Comparison of ENCODE assay signal across 20 cellular contexts in genomic region chr17:16916557-16916920, GRCh38. TPM values are rescaled to one million over a fixed set of nuclear protein-coding genes. Genes with fewer than 3 reads are reported as not detected.
DNase-seq lines count a peak whose midpoint lies in the region; ATAC-seq and TF ChIP-seq lines count a peak whose summit lies in the region.
"Had no signal": no experiment of that assay in that cellular context is flagged by ENCODE, and none has a peak within 500 bp of the region (broad histone marks: within the 10 kb centered on the region; RNA-seq: fewer than 3 reads in every experiment).

No MANE protein-coding gene starts in this region.

- no peak for TF ChIP-seq RAD21 in IMR-90 (IDR thresholded peaks at IDR 0.05; ENCODE audit: low read length)

- no peak overlapping the region for H3K4ac ChIP-seq in IMR-90 (ENCODE audit: low read depth, low read length)

- TF ChIP-seq CTCF in IMR-90 (conservative IDR thresholded peaks at IDR 0.05; ENCODE audit: low read depth, low read length) (no peak), stomach (IDR thresholded peaks at IDR 0.05) (no peak), PC-9 (conservative IDR thresholded peaks at IDR 0.05) (no peak)

- H3F3A ChIP-seq in PC-9 (ENCODE audit: insufficient read depth, low read depth): no peaks in the 10 kb centered on the region

- intact Hi-C loops in activated CD4-positive, alpha-beta memory T cell treated with anti-CD3 and anti-CD28 coated beads for 36 hours (cut with micrococcal nuclease): no loop called here
- intact Hi-C loops in IMR-90 (cut with micrococcal nuclease) (loop anchor here (1.0 kb wide), 1 partner anchor 75 kb away; no protein-coding TSS in a partner anchor), stomach (cut with DNase I; ENCODE audit: low total_unique reads) (no loop called here), PC-9 (cut with micrococcal nuclease; ENCODE audit: unreplicated experiment) (loop anchor here (5.0 kb wide), 2 partner anchors 76 to 396 kb away; no protein-coding TSS in a partner anchor)

- peak; percentile 9 for DNase-seq in activated CD4-positive, alpha-beta memory T cell treated with anti-CD3 and anti-CD28 coated beads, Interleukin-2, amount 10 ng/mL, durations not matched to agents 7 days and 5 days
- DNase-seq in activated CD4-positive, alpha-beta memory T cell treated with anti-CD3 and anti-CD28 coated beads for 36 hours: no peak
- DNase-seq in IMR-90 (no peak), left lobe of liver (ENCODE audit: low spot score) (peak; percentile 28), stomach (peak; percentile 3), PC-9 (no peak), superior temporal gyrus (ENCODE audit: extremely low spot score) (no peak)
- DNase-seq: GF-D8, NCI-H1694 treated with DMSO at 0.1 percent for 48 hours, NCI-H774 had no signal

- no peak overlapping the region for H3K56ac ChIP-seq in IMR-90 (ENCODE audit: extremely low read depth, insufficient read depth, low read length)

- H3K36me3 Mint-ChIP-seq in activated CD4-positive, alpha-beta memory T cell treated with anti-CD3 and anti-CD28 coated beads, Interleukin-2, amount 10 ng/mL, durations not matched to agents 7 days and 5 days (ENCODE audit: low read depth): no peaks in the 10 kb centered on the region
- H3K36me3 Mint-ChIP-seq in activated CD4-positive, alpha-beta memory T cell treated with anti-CD3 and anti-CD28 coated beads for 36 hours: no peaks in the 10 kb centered on the region

- no peaks in the 10 kb centered on the region for H3K9me1 ChIP-seq in IMR-90 (ENCODE audit: insufficient read depth, low read length)

- H2AFZ ChIP-seq in IMR-90 (replicated peaks; ENCODE audit: low read length, poor library complexity): peak overlapping the region; percentile 43
- H2AFZ ChIP-seq in PC-9: no peak overlapping the region
- H2AFZ ChIP-seq: GM23248 had no signal

- POLR2A ChIA-PET in activated CD4-positive, alpha-beta memory T cell treated with anti-CD3 and anti-CD28 coated beads, Interleukin-2, amount 10 ng/mL, durations not matched to agents 7 days and 5 days (lab: Charles Lee): no interaction called here
- POLR2A ChIA-PET in activated CD4-positive, alpha-beta memory T cell treated with anti-CD3 and anti-CD28 coated beads for 36 hours (lab: Charles Lee): no interaction called here
- POLR2A ChIA-PET in IMR-90 (lab: Charles Lee; ENCODE audit: unreplicated experiment) (no interaction called here), PC-9 (lab: Charles Lee; ENCODE audit: unreplicated experiment) (no interaction called here)

- in situ Hi-C loops in IMR-90 (cut with MboI; ENCODE audit: low sequenced_read_pairs): no loop called here

- no peaks in the 10 kb centered on the region for H3K4me1 ChIP-seq in IMR-90 (ENCODE audit: control insufficient read depth, insufficient read depth, low read length)
- H3K4me1 ChIP-seq in stomach: no peaks in the 10 kb centered on the region
- no peaks in the 10 kb centered on the region for H3K4me1 ChIP-seq in PC-9 (replicated peaks; ENCODE audit: insufficient read depth)
- H3K4me1 ChIP-seq: BE2C, Caco-2, HAP-1 had no signal

- H3K9me3 Mint-ChIP-seq in activated CD4-positive, alpha-beta memory T cell treated with anti-CD3 and anti-CD28 coated beads, Interleukin-2, amount 10 ng/mL, durations not matched to agents 7 days and 5 days: no peaks in the 10 kb centered on the region
- H3K9me3 Mint-ChIP-seq in activated CD4-positive, alpha-beta memory T cell treated with anti-CD3 and anti-CD28 coated beads for 36 hours: no peaks in the 10 kb centered on the region
- H3K9me3 Mint-ChIP-seq: CD4-positive, alpha-beta T cell had no signal

- H2AK5ac ChIP-seq in IMR-90 (ENCODE audit: low read depth, low read length): no peak overlapping the region

- no peak overlapping the region for H2AK9ac ChIP-seq in IMR-90 (replicated peaks; ENCODE audit: low read depth, low read length, poor library complexity)

- TF ChIP-seq POLR2A in IMR-90 (IDR thresholded peaks at IDR 0.05; ENCODE audit: low read depth, low read length) (no peak), stomach (IDR thresholded peaks at IDR 0.05) (no peak)

- no peaks in the 10 kb centered on the region; the same call in 1 of the 2 replicates for H3K9me2 ChIP-seq in PC-9 (ENCODE audit: insufficient read depth)

- H3K36me3 ChIP-seq in IMR-90 (ENCODE audit: control insufficient read depth, insufficient read depth, low read length) (no peaks in the 10 kb centered on the region), stomach (no peaks in the 10 kb centered on the region), PC-9 (ENCODE audit: low read depth) (no peaks in the 10 kb centered on the region)
- H3K36me3 ChIP-seq: BE2C, HAP-1 had no signal

- no peaks in the 10 kb centered on the region for H3K4me1 Mint-ChIP-seq in activated CD4-positive, alpha-beta memory T cell treated with anti-CD3 and anti-CD28 coated beads, Interleukin-2, amount 10 ng/mL, durations not matched to agents 7 days and 5 days
- peaks cover 2% of the 10 kb centered on the region for H3K4me1 Mint-ChIP-seq in activated CD4-positive, alpha-beta memory T cell treated with anti-CD3 and anti-CD28 coated beads for 36 hours (ENCODE audit: low read depth)

- no peak overlapping the region for H2BK20ac ChIP-seq in IMR-90 (ENCODE audit: low read depth, low read length)

- no peak overlapping the region for H3K27ac Mint-ChIP-seq in activated CD4-positive, alpha-beta memory T cell treated with anti-CD3 and anti-CD28 coated beads, Interleukin-2, amount 10 ng/mL, durations not matched to agents 7 days and 5 days
- no peak overlapping the region for H3K27ac Mint-ChIP-seq in activated CD4-positive, alpha-beta memory T cell treated with anti-CD3 and anti-CD28 coated beads for 36 hours
- H3K27ac Mint-ChIP-seq: CD4-positive, alpha-beta T cell had no signal

- H3K4me3 ChIP-seq in IMR-90 (ENCODE audit: insufficient read depth, low read depth, low read length) (no peak overlapping the region), stomach (no peak overlapping the region), PC-9 (no peak overlapping the region)
- H3K4me3 ChIP-seq: GM23248, HAP-1 had no signal

- no peak overlapping the region for H4K8ac ChIP-seq in IMR-90 (ENCODE audit: low read depth in 2 of 2, low read length in 2 of 2)

- H3K4me2 ChIP-seq in IMR-90 (ENCODE audit: low read depth, low read length) (no peak overlapping the region), PC-9 (no peak overlapping the region)

- CTCF ChIA-PET in activated CD4-positive, alpha-beta memory T cell treated with anti-CD3 and anti-CD28 coated beads, Interleukin-2, amount 10 ng/mL, durations not matched to agents 7 days and 5 days (lab: Charles Lee): interaction anchor here (0.9 to 2.9 kb wide), 3 partner anchors 20 to 76 kb away, joined by 3 to 13 read pairs (median 5); no protein-coding TSS in a partner anchor
- CTCF ChIA-PET in activated CD4-positive, alpha-beta memory T cell treated with anti-CD3 and anti-CD28 coated beads for 36 hours (lab: Charles Lee): interaction anchor here (0.6 to 4.2 kb wide), 2 partner anchors 70 to 75 kb away, joined by 3 to 15 read pairs; no protein-coding TSS in a partner anchor
- CTCF ChIA-PET in IMR-90 (lab: Yijun Ruan, JAX) (interaction anchor here (0.6 kb wide), 1 partner anchor 692 kb away, joined by 4 read pairs; no protein-coding TSS in a partner anchor), PC-9 (lab: Charles Lee) (interaction anchor here (0.6 kb wide), 1 partner anchor 283 kb away, joined by 7 read pairs; no protein-coding TSS in a partner anchor)

- no peaks in the 10 kb centered on the region for H3K9me3 ChIP-seq in IMR-90 (ENCODE audit: control insufficient read depth, insufficient read depth, low read length)
- H3K9me3 ChIP-seq in stomach: no peaks in the 10 kb centered on the region
- no peaks in the 10 kb centered on the region for H3K9me3 ChIP-seq in PC-9 (ENCODE audit: insufficient read depth, low read depth)
- H3K9me3 ChIP-seq: BE2C, Caco-2, HAP-1 had no signal

- no peak overlapping the region for H3K18ac ChIP-seq in IMR-90 (ENCODE audit: low read depth, low read length)

- H3K27ac ChIP-seq in IMR-90 (ENCODE audit: insufficient read depth, low read length) (no peak overlapping the region), stomach (no peak overlapping the region), PC-9 (no peak overlapping the region)
- H3K27ac ChIP-seq: GM23248, RWPE1 had no signal

- no peak overlapping the region for H3K9ac ChIP-seq in IMR-90 (ENCODE audit: low read depth, low read length)
- H3K9ac ChIP-seq: GM23248 had no signal

- TF ChIP-seq EP300 in stomach (IDR thresholded peaks at IDR 0.05): no peak

- dilution Hi-C loops in IMR-90 (cut with HindIII; ENCODE audit: low sequenced_read_pairs, unreplicated experiment): no loop called here

- H2BK120ac ChIP-seq in IMR-90 (ENCODE audit: low read depth, low read length): no peak overlapping the region

- H3K27me3 ChIP-seq in IMR-90 (ENCODE audit: control insufficient read depth, insufficient read depth, low read length) (peaks cover 36% of the 10 kb centered on the region), stomach (peaks cover 0 to 3% (median 0%) of the 10 kb centered on the region in 3 donors), PC-9 (ENCODE audit: insufficient read depth, low read depth) (no peaks in the 10 kb centered on the region)
- H3K27me3 ChIP-seq: BE2C had no signal

- no peak overlapping the region for H3K23ac ChIP-seq in IMR-90 (ENCODE audit: low read depth, low read length)

- no peak overlapping the region for H3K14ac ChIP-seq in IMR-90 (replicated peaks; ENCODE audit: low read depth, low read length)

- BruUV-seq in IMR-90 (replicated peaks; lab: Mats Ljungman, UMichigan): no TSS peak
- BruUV-seq in PC-9 (replicated peaks; lab: Mats Ljungman, UMichigan): no TSS peak

- H3K27me3 Mint-ChIP-seq in activated CD4-positive, alpha-beta memory T cell treated with anti-CD3 and anti-CD28 coated beads, Interleukin-2, amount 10 ng/mL, durations not matched to agents 7 days and 5 days: peaks cover 18% of the 10 kb centered on the region
- no peaks in the 10 kb centered on the region for H3K27me3 Mint-ChIP-seq in activated CD4-positive, alpha-beta memory T cell treated with anti-CD3 and anti-CD28 coated beads for 36 hours
- H3K27me3 Mint-ChIP-seq: CD4-positive, alpha-beta T cell had no signal

- no peak overlapping the region for H3K4me3 Mint-ChIP-seq in activated CD4-positive, alpha-beta memory T cell treated with anti-CD3 and anti-CD28 coated beads, Interleukin-2, amount 10 ng/mL, durations not matched to agents 7 days and 5 days
- H3K4me3 Mint-ChIP-seq in activated CD4-positive, alpha-beta memory T cell treated with anti-CD3 and anti-CD28 coated beads for 36 hours: no peak overlapping the region
- H3K4me3 Mint-ChIP-seq: CD4-positive, alpha-beta T cell had no signal

- no peak overlapping the region for H4K91ac ChIP-seq in IMR-90 (ENCODE audit: insufficient read depth, low read depth, low read length)

- H2BK5ac ChIP-seq in IMR-90 (ENCODE audit: low read depth, low read length, poor library complexity, severe bottlenecking): no peak overlapping the region

- H4K20me1 ChIP-seq in IMR-90 (ENCODE audit: insufficient read depth, low read length) (no peaks in the 10 kb centered on the region), PC-9 (ENCODE audit: insufficient read depth) (no peaks in the 10 kb centered on the region)

- ATAC-seq in IMR-90 (ENCODE audit: low read depth) (no peak), left lobe of liver (no peak), SK-N-SH treated with all-trans-retinoic acid at 6 μM for 48 hours (no peak)

- no peak overlapping the region for H4K5ac ChIP-seq in IMR-90 (ENCODE audit: low read depth, low read length)

- no peak overlapping the region for H2BK15ac ChIP-seq in IMR-90 (ENCODE audit: low read depth, low read length)

- H3K79me1 ChIP-seq in IMR-90 (ENCODE audit: low read depth in 1 of 2, low read length in 2 of 2): no peaks in the 10 kb centered on the region

- no peaks in the 10 kb centered on the region for H3K79me2 ChIP-seq in PC-9 (ENCODE audit: low read depth)

- WGBS in IMR-90 (ENCODE audit: extremely low coverage in 2 of 2, insufficient read length in 1 of 2), 2 experiments: 58% methylated on average over 2 of the region's 5 CpGs; no CpG with 5 or more reads in 1 of the 2 experiments
- WGBS in stomach, 5 donors: 92 to 95% (median 94%) methylated on average over 5 of the region's 5 CpGs

RNA-seq across cellular contexts. Expression of gene TNFRSF13B, which starts 55.4 kb away (rescaled TPM):
- total RNA-seq in activated CD4-positive, alpha-beta memory T cell treated with anti-CD3 and anti-CD28 coated beads, Interleukin-2, amount 10 ng/mL, durations not matched to agents 7 days and 5 days: not detected
- not detected for total RNA-seq in activated CD4-positive, alpha-beta memory T cell treated with anti-CD3 and anti-CD28 coated beads for 36 hours
- total RNA-seq in IMR-90 (2012; rRNA removed): not detected in 2 replicates
- polyA plus RNA-seq in IMR-90 (2012; rRNA removed): not detected in 2 replicates
- polyA plus RNA-seq in IMR-90 (2012; cell fraction: cytosol; rRNA removed): not detected in 2 replicates
- not detected in 2 replicates for polyA plus RNA-seq in IMR-90 (2012; cell fraction: nucleus; rRNA removed; ENCODE audit: low replicate concordance)
- total RNA-seq in left lobe of liver: not detected
- total RNA-seq in stomach: under 1 TPM in 1 of 5 donors, not detected in 4; 0.37 TPM
- 1 to 10 TPM in 2 of 3 donors, under 1 TPM in 1; 0.25 to 1.8 (median 1.8) TPM for polyA plus RNA-seq in stomach
- total RNA-seq in PC-9 (2021): not detected in 2 replicates
- total RNA-seq: Caco-2; CD4-positive, alpha-beta T cell; Daoy; GM23248; LHCN-M2; NCI-H460 had no signal
- polyA plus RNA-seq: GM23248 had no signal

Comparison
In these comparisons a context has a peak if more than half of its experiments do, and no peak if none do; other contexts are left out.
1. DNase-seq: peak in activated CD4-positive, alpha-beta memory T cell treated with anti-CD3 and anti-CD28 coated beads, Interleukin-2, amount 10 ng/mL, durations not matched to agents 7 days and 5 days (single experiment), left lobe of liver (single experiment) and stomach (single experiment); none in activated CD4-positive, alpha-beta memory T cell treated with anti-CD3 and anti-CD28 coated beads for 36 hours (single experiment), IMR-90 (single experiment), PC-9 (0 of 2) and superior temporal gyrus (single experiment).
2. intact Hi-C loops: an anchor here in IMR-90 (1.0 kb wide) and PC-9 (5.0 kb wide); none called in activated CD4-positive, alpha-beta memory T cell treated with anti-CD3 and anti-CD28 coated beads for 36 hours and stomach.